25 cellular contexts compared by ENCODE assay signal in the genomic region with DNA sequence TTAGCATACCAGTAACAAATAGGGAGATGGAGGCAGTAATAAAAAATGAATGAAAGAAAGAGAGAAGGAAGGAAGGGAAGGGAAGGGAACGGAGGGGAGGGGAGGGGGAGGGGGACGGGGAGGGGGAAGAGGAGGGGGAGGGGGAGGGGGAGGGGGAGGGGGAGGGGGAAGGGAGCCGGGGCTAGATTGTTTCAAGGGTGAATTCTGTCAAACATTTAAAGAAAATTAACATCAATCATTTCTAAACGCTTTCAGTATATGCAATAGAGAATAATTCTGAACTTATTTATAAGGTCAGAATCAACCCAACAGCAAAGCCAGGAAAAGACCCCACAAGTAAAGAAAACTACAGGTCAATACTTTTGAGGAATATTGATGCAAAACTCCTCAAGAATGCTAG.
"Had no signal": no experiment of that assay in that cellular context is flagged by ENCODE, and none has a peak within 500 bp of the region (broad histone marks: within the 10 kb centered on the region; RNA-seq: fewer than 3 reads in every experiment).

No MANE protein-coding gene starts in this region.

- H3K4me3 ChIP-seq: colonic mucosa, coronary artery, dorsolateral prefrontal cortex, esophagus muscularis mucosa, gastrocnemius medialis, gastroesophageal sphincter, heart left ventricle, heart right ventricle had no signal

- DNase-seq: colonic mucosa; cortex of kidney; dermis blood vessel endothelial cell; dorsolateral prefrontal cortex; effector CD4-positive, alpha-beta T cell; effector CD8-positive, alpha-beta T cell; effector memory CD4-positive, alpha-beta T cell; effector memory CD8-positive, alpha-beta T cell; endodermal cell; erythroblast; foreskin fibroblast; foreskin keratinocyte; foreskin melanocyte; gastrocnemius medialis; glutamatergic neuron; head of caudate nucleus; heart left ventricle; heart right ventricle had no signal

- ATAC-seq: effector memory CD8-positive, alpha-beta T cell; esophagus mucosa; foreskin keratinocyte; gastrocnemius medialis; gastroesophageal sphincter; heart left ventricle; heart right ventricle had no signal

- H3K36me3 ChIP-seq: colonic mucosa, esophagus muscularis mucosa, gastrocnemius medialis, gastroesophageal sphincter, heart left ventricle, heart right ventricle had no signal

- H3K27ac ChIP-seq: colonic mucosa, coronary artery, dorsolateral prefrontal cortex, epithelial cell of prostate, esophagus muscularis mucosa, foreskin keratinocyte, gastrocnemius medialis, gastroesophageal sphincter, heart left ventricle, heart right ventricle had no signal

- FAIRE-seq: colon, endothelial cell of umbilical vein had no signal

- H3K9me3 ChIP-seq: colonic mucosa, gastrocnemius medialis had no signal

- H3K27me3 ChIP-seq: colonic mucosa, dorsolateral prefrontal cortex, esophagus muscularis mucosa, foreskin keratinocyte, gastrocnemius medialis, gastroesophageal sphincter, heart left ventricle, heart right ventricle had no signal

- H3K4me1 ChIP-seq: colonic mucosa, esophagus muscularis mucosa, foreskin keratinocyte, gastrocnemius medialis, gastroesophageal sphincter, heart left ventricle, heart right ventricle had no signal
